ENCODE assay signal across 8 cellular contexts in genomic region chr1:33081554-33082305, GRCh38. TPM values are rescaled to one million over a fixed set of nuclear protein-coding genes. Genes with fewer than 3 reads are reported as not detected.
DNase-seq lines count a peak whose midpoint lies in the region; ATAC-seq and TF ChIP-seq lines count a peak whose summit lies in the region.

No MANE protein-coding gene starts in this region.

- H3F3A ChIP-seq in SU-DHL-6 (ENCODE audit: insufficient read depth): no peaks in the 10 kb centered on the region

- peaks cover 4% of the 10 kb centered on the region for H3K79me1 ChIP-seq in trophoblast cell (ENCODE audit: low read length)

- TF ChIP-seq CTCF in SU-DHL-6 (IDR thresholded peaks at IDR 0.05; ENCODE audit: insufficient read depth, low read length, poor library complexity, severe bottlenecking) (no peak), fibroblast of pulmonary artery (IDR thresholded peaks at IDR 0.05; ENCODE audit: low read length, missing control alignments) (no peak)

- H3K79me2 ChIP-seq in SU-DHL-6 (ENCODE audit: insufficient read depth, low read length) (no peaks in the 10 kb centered on the region), trophoblast cell (ENCODE audit: control insufficient read depth, insufficient read depth, low read length, poor library complexity) (no peaks in the 10 kb centered on the region)

- ATAC-seq in GM21381 (IDR thresholded peaks at IDR 0.05; ENCODE audit: unreplicated experiment): no peak

- no peaks in the 10 kb centered on the region for H4K20me1 ChIP-seq in SU-DHL-6 (ENCODE audit: low read depth, low read length)

- H3K9me3 ChIP-seq in SU-DHL-6 (ENCODE audit: insufficient read depth, low read length) (no peaks in the 10 kb centered on the region), trophoblast cell (ENCODE audit: insufficient read depth, low read depth, low read length) (peaks cover 3% of the 10 kb centered on the region)

- H3K23ac ChIP-seq in trophoblast cell (ENCODE audit: low read length): no peak overlapping the region

- no peak overlapping the region for H2BK120ac ChIP-seq in trophoblast cell (ENCODE audit: insufficient read depth, low read length, poor library complexity)

- H2BK5ac ChIP-seq in trophoblast cell (ENCODE audit: low read depth, low read length, poor library complexity): no peak overlapping the region

- no peak overlapping the region for H4K91ac ChIP-seq in trophoblast cell (ENCODE audit: low read depth, low read length)

- H4K8ac ChIP-seq in trophoblast cell (ENCODE audit: low read depth, low read length): no peak overlapping the region

- H3K27me3 ChIP-seq in SU-DHL-6 (ENCODE audit: low read length) (no peaks in the 10 kb centered on the region), trophoblast cell (ENCODE audit: insufficient read depth, low read length) (no peaks in the 10 kb centered on the region)

- no peak overlapping the region for H2BK12ac ChIP-seq in trophoblast cell (ENCODE audit: low read length)

- H3K9me2 ChIP-seq in SU-DHL-6 (replicated peaks; ENCODE audit: insufficient read depth, low read length): no peaks in the 10 kb centered on the region

- no peak overlapping the region for H3K14ac ChIP-seq in trophoblast cell (ENCODE audit: low read length)

- no peak overlapping the region for H2AK5ac ChIP-seq in trophoblast cell (ENCODE audit: low read length)

- H3K18ac ChIP-seq in trophoblast cell (ENCODE audit: low read length): no peak overlapping the region

- H2AFZ ChIP-seq in SU-DHL-6 (ENCODE audit: low read depth, low read length, severe bottlenecking): no peak overlapping the region
- H2AFZ ChIP-seq in trophoblast cell (ENCODE audit: insufficient read depth, low read length, poor library complexity): peak overlapping the region; percentile 27

- H3K36me3 ChIP-seq in SU-DHL-6 (ENCODE audit: low read length): no peaks in the 10 kb centered on the region
- peaks cover 0 to 4% of the 10 kb centered on the region in 2 experiments for H3K36me3 ChIP-seq in trophoblast cell (ENCODE audit: control insufficient read depth in 1 of 2, insufficient read depth in 2 of 2, low read length in 2 of 2)

- H3K4me3 ChIP-seq in SU-DHL-6 (ENCODE audit: insufficient read depth, low read length, poor library complexity, severe bottlenecking) (peak overlapping the region; percentile 46), fibroblast of pulmonary artery (replicated peaks; ENCODE audit: low read depth, low read length) (peak overlapping the region; percentile 79), trophoblast cell (ENCODE audit: low read depth, low read length) (peak overlapping the region; percentile 70)

- no peak overlapping the region for H4K12ac ChIP-seq in trophoblast cell (ENCODE audit: low read depth, low read length)

- H3K4me2 ChIP-seq in SU-DHL-6 (ENCODE audit: low read depth, low read length, poor library complexity, severe bottlenecking): peak overlapping the region; percentile 50
- peak overlapping the region; percentile 81 for H3K4me2 ChIP-seq in trophoblast cell (ENCODE audit: low read length)

- no CpG with 5 or more reads among the region's 35 CpGs for WGBS in trophoblast cell (ENCODE audit: extremely low coverage, insufficient coverage, insufficient read length)

- H3K4ac ChIP-seq in trophoblast cell (ENCODE audit: low read depth, low read length): no peak overlapping the region

- no peak overlapping the region for H3K27ac ChIP-seq in SU-DHL-6 (ENCODE audit: low read depth, low read length)
- H3K27ac ChIP-seq in trophoblast cell (ENCODE audit: low read depth, low read length): no peak overlapping the region

- H3K4me1 ChIP-seq in trophoblast cell (ENCODE audit: control insufficient read depth in 1 of 2, insufficient read depth in 2 of 2, low read length in 2 of 2): peaks cover 2% of the 10 kb centered on the region in 2 experiments

- DNase-seq in ELF-1 (ENCODE audit: low read depth, low spot score) (peak; percentile 30), fibroblast of pulmonary artery (ENCODE audit: low read depth) (no peak), trophoblast cell (peak in 1 of 2 donors; percentile 26), NCI-H524 (lab: John Stamatoyannopoulos, UW) (no peak), mucosa of gallbladder (ENCODE audit: low spot score) (no peak)
- DNase-seq in stimulated activated naive CD4-positive, alpha-beta T cell treated with Interleukin-2 at 50 U/mL for 16 hours (lab: John Stamatoyannopoulos, UW): no peak

- H3K9ac ChIP-seq in SU-DHL-6 (ENCODE audit: low read length) (no peak overlapping the region), trophoblast cell (ENCODE audit: low read length) (peak overlapping the region; percentile 19)

RNA-seq across cellular contexts. Expression of gene AZIN2, which starts 0.8 kb away (rescaled TPM):
- 4.4 and 5.3 TPM in 2 replicates for polyA plus RNA-seq in trophoblast cell (2013)
- total RNA-seq in mucosa of gallbladder: 6.2 TPM

RNA-seq across cellular contexts. Expression of gene AK2, which starts 45.0 kb away (rescaled TPM):
- polyA plus RNA-seq in trophoblast cell (2013): 81.3 and 83.7 TPM in 2 replicates
- 130 TPM for total RNA-seq in mucosa of gallbladder
